ENCODE assay signal across 24 cellular contexts in genomic region chr10:14936584-14936983, GRCh38. TPM values are rescaled to one million over a fixed set of nuclear protein-coding genes. Genes with fewer than 3 reads are reported as not detected.
A peak's percentile ranks its signal among the peaks of the same experiment; 100 is the strongest.
DNase-seq lines count a peak whose midpoint lies in the region; ATAC-seq and TF ChIP-seq lines count a peak whose summit lies in the region.
"Had no signal": no experiment of that assay in that cellular context is flagged by ENCODE, and none has a peak within 500 bp of the region (broad histone marks: within the 10 kb centered on the region; RNA-seq: fewer than 3 reads in every experiment).

No MANE protein-coding gene starts in this region.

- peaks cover 10 to 12% of the 10 kb centered on the region in 2 donors for H3K4me1 Mint-ChIP-seq in natural killer cell
- peaks cover 6 to 13% of the 10 kb centered on the region in 2 donors for H3K4me1 Mint-ChIP-seq in natural killer cell treated with Interleukin-12 subunit alpha and Interleukin-12 subunit beta and Interleukin-15 and Interleukin-18, amount 100 ng/mL, for 72 hours (ENCODE audit: low read depth in 2 of 2)
- H3K4me1 Mint-ChIP-seq in memory B cell: peaks cover 6% of the 10 kb centered on the region

- peaks cover 0 to 39% of the 10 kb centered on the region in 2 donors for H3K36me3 ChIP-seq in gastrocnemius medialis

- no peak for ATAC-seq in natural killer cell
- no peak for ATAC-seq in natural killer cell treated with Interleukin-12 subunit alpha and Interleukin-12 subunit beta and Interleukin-15 and Interleukin-18, amount 100 ng/mL, for 72 hours
- ATAC-seq in memory B cell (ENCODE audit: low read depth): no peak
- ATAC-seq in gastrocnemius medialis: no peak
- no peak for ATAC-seq in HG03432 (IDR thresholded peaks at IDR 0.05; ENCODE audit: unreplicated experiment)
- ATAC-seq: HCT116 had no signal

- H3K9me3 Mint-ChIP-seq in natural killer cell: no peaks in the 10 kb centered on the region
- no peaks in the 10 kb centered on the region for H3K9me3 Mint-ChIP-seq in natural killer cell treated with Interleukin-12 subunit alpha and Interleukin-12 subunit beta and Interleukin-15 and Interleukin-18, amount 100 ng/mL, for 72 hours
- H3K9me3 Mint-ChIP-seq in memory B cell: no peaks in the 10 kb centered on the region
- H3K9me3 Mint-ChIP-seq: CD4-positive, CD25-positive, alpha-beta regulatory T cell had no signal

- intact Hi-C loops in natural killer cell (cut with micrococcal nuclease): no loop called here
- intact Hi-C loops in gastrocnemius medialis (cut with DNase I; ENCODE audit: low total_unique reads): no loop called here

- H3K9me3 ChIP-seq in gastrocnemius medialis: no peaks in the 10 kb centered on the region
- H3K9me3 ChIP-seq: BLaER1, SJSA1 had no signal

- H3K27ac Mint-ChIP-seq in natural killer cell: peak overlapping the region; percentile 25 to 60
- no peak overlapping the region for H3K27ac Mint-ChIP-seq in natural killer cell treated with Interleukin-12 subunit alpha and Interleukin-12 subunit beta and Interleukin-15 and Interleukin-18, amount 100 ng/mL, for 72 hours
- peak overlapping the region; percentile 72 for H3K27ac Mint-ChIP-seq in memory B cell

- no peak overlapping the region for H3K4me3 ChIP-seq in gastrocnemius medialis
- H3K4me3 ChIP-seq: BLaER1, PC-9, SJSA1 had no signal

- H3K36me3 Mint-ChIP-seq in natural killer cell: no peaks in the 10 kb centered on the region
- H3K36me3 Mint-ChIP-seq in natural killer cell treated with Interleukin-12 subunit alpha and Interleukin-12 subunit beta and Interleukin-15 and Interleukin-18, amount 100 ng/mL, for 72 hours: peaks cover 9% of the 10 kb centered on the region
- H3K36me3 Mint-ChIP-seq in memory B cell: peaks cover 34% of the 10 kb centered on the region

- TF ChIP-seq POLR2A in gastrocnemius medialis (IDR thresholded peaks at IDR 0.05): no peak

- H3K4me1 ChIP-seq in gastrocnemius medialis: no peaks in the 10 kb centered on the region
- H3K4me1 ChIP-seq: BLaER1, SJSA1 had no signal

- H3K27ac ChIP-seq in gastrocnemius medialis: no peak overlapping the region
- H3K27ac ChIP-seq: BLaER1, PC-9, SJSA1 had no signal

- no peak for DNase-seq in natural killer cell
- no peak for DNase-seq in natural killer cell treated with Interleukin-12 subunit alpha and Interleukin-12 subunit beta and Interleukin-15 and Interleukin-18, amount 100 ng/mL, for 72 hours (ENCODE audit: low spot score)
- DNase-seq in astrocyte of the hippocampus (ENCODE audit: low read depth, low spot score): peak; percentile 7
- DNase-seq in memory B cell (ENCODE audit: low spot score in 2 of 2): no peak
- DNase-seq in gastrocnemius medialis: no peak
- DNase-seq in NCI-H1436 (lab: John Stamatoyannopoulos, UW): no peak
- DNase-seq in hippocampal formation (lab: John Stamatoyannopoulos, UW): no peak
- DNase-seq: CD4-positive, CD25-positive, alpha-beta regulatory T cell; COR-L47; GF-D8; IMR-90; KG1; MM.1S; NCI-H1694; NCI-H2029 treated with DMSO at 0.1 percent for 48 hours; NCI-H446 treated with DMSO at 0.1 percent for 48 hours; NCI-H526; PC-9; Right ventricle myocardium superior; RPMI8226 had no signal

- H3K27me3 ChIP-seq in gastrocnemius medialis: no peaks in the 10 kb centered on the region
- H3K27me3 ChIP-seq: BLaER1, SJSA1 had no signal

- H3K4me3 Mint-ChIP-seq in natural killer cell: no peak overlapping the region
- H3K4me3 Mint-ChIP-seq in natural killer cell treated with Interleukin-12 subunit alpha and Interleukin-12 subunit beta and Interleukin-15 and Interleukin-18, amount 100 ng/mL, for 72 hours: no peak overlapping the region
- no peak overlapping the region for H3K4me3 Mint-ChIP-seq in memory B cell
- H3K4me3 Mint-ChIP-seq: CD4-positive, CD25-positive, alpha-beta regulatory T cell had no signal

- no peaks in the 10 kb centered on the region for H3K27me3 Mint-ChIP-seq in natural killer cell (ENCODE audit: low read depth in 2 of 2)
- no peaks in the 10 kb centered on the region for H3K27me3 Mint-ChIP-seq in natural killer cell treated with Interleukin-12 subunit alpha and Interleukin-12 subunit beta and Interleukin-15 and Interleukin-18, amount 100 ng/mL, for 72 hours
- no peaks in the 10 kb centered on the region for H3K27me3 Mint-ChIP-seq in memory B cell
- H3K27me3 Mint-ChIP-seq: CD4-positive, CD25-positive, alpha-beta regulatory T cell had no signal

- TF ChIP-seq CTCF in natural killer cell (IDR thresholded peaks at IDR 0.05) (no peak), gastrocnemius medialis (IDR thresholded peaks at IDR 0.05 in 4 of 5, conservative IDR thresholded peaks at IDR 0.05 in 1 of 5) (no peak)

- in situ Hi-C loops in gastrocnemius medialis (cut with MboI; ENCODE audit: low sequenced_read_pairs in 4 of 4): no loop called here

RNA-seq across cellular contexts. Expression of gene DCLRE1C, which starts 17.3 kb away (rescaled TPM):
- total RNA-seq in natural killer cell: 10 to 100 TPM; 21.7 to 31.3 (median 22.3) TPM
- 10 to 100 TPM; 24.8 to 37.3 TPM for total RNA-seq in natural killer cell treated with Interleukin-12 subunit alpha and Interleukin-12 subunit beta and Interleukin-15 and Interleukin-18, amount 100 ng/mL, for 72 hours
- total RNA-seq in gastrocnemius medialis: 1 to 10 TPM; 3.0 to 3.6 (median 3.3) TPM

RNA-seq across cellular contexts. Expression of gene MEIG1, which starts 22.6 kb away (rescaled TPM):
- not detected for total RNA-seq in natural killer cell
- total RNA-seq in natural killer cell treated with Interleukin-12 subunit alpha and Interleukin-12 subunit beta and Interleukin-15 and Interleukin-18, amount 100 ng/mL, for 72 hours: not detected
- not detected for total RNA-seq in gastrocnemius medialis
- total RNA-seq: CD4-positive, CD25-positive, alpha-beta regulatory T cell; IMR-90; Right ventricle myocardium superior; SJSA1 had no signal

RNA-seq across cellular contexts. Expression of gene SUV39H2, which starts 57.9 kb away (rescaled TPM):
- total RNA-seq in natural killer cell: 1 to 10 TPM; 3.8 to 5.4 (median 5.2) TPM
- 10 to 100 TPM; 20.4 to 40.5 TPM for total RNA-seq in natural killer cell treated with Interleukin-12 subunit alpha and Interleukin-12 subunit beta and Interleukin-15 and Interleukin-18, amount 100 ng/mL, for 72 hours
- total RNA-seq in gastrocnemius medialis: 1 to 10 TPM in 3 of 4 donors, under 1 TPM in 1; 0.71 to 7.4 (median 5.0) TPM

Comparison
In these comparisons a context has a peak if more than half of its experiments do, and no peak if none do; other contexts are left out.
1. H3K27ac Mint-ChIP-seq: peak in natural killer cell (2 of 2) and memory B cell (single experiment); none in natural killer cell treated with Interleukin-12 subunit alpha and Interleukin-12 subunit beta and Interleukin-15 and Interleukin-18, amount 100 ng/mL, for 72 hours (0 of 2).
2. RNA of gene DCLRE1C, which starts 17.3 kb away (total RNA-seq): 24.8 to 37.3 TPM in natural killer cell treated with Interleukin-12 subunit alpha and Interleukin-12 subunit beta and Interleukin-15 and Interleukin-18, amount 100 ng/mL, for 72 hours and 21.7 to 31.3 TPM in natural killer cell; 3.0 to 3.6 TPM in gastrocnemius medialis; every median in the first group is over 4 times any median in the second.